Comparison of ENCODE assay signal across 1 cellular context in the genomic region with DNA sequence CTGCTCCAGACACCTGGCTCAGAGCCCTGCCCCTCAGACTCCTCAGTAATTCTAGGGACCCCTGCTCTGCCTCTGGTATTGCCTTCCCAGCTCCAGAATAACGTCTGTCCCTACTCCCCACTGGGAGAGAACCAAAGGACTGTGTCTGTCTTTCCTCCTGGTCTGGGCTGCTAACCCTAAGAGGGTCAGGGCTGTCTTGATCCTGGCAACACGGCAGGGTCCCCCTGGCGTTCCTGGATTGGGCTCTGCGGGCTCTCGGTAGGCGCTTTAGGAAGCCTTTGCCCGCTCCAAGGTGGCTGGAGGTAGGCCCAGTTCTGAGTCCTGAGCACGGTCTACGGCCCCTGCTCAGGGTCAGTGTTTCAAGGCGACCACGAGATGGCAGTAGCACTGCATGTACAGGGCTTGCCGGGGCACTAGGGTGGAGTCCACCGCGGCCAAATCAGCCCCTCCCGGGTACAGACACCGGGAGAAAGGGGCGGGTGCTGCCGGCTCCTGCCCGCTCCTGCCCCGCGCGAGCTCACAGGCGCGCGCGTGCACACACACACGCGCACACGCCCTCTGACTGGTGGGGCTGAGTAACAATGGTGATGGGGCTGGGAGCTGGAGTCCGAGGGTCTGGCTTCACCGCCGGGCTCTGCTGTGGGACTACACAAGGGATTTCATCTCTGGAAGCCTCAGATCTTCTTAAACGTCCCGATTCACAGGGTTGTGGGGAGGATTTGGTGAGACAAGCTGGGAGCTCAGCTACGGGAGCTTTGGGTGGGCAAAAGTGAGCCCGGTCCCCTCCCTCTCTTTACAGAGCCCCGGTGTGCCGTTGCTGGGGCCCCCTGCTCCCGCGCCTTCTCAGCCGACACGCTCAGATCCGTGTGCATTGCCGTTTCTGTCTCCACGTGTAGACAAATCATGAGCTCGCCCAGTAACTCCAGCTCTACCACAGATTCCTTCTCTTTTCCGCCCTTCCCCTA.
TF ChIP-seq lines count a peak whose summit lies in the region.

No MANE protein-coding gene starts in this region.

TF ChIP-seq in HepG2, 621 proteins besides CTCF, POLR2A, EP300 and RAD21 (continued from another document and continues in another):
- TF ChIP-seq, protein P1, sequence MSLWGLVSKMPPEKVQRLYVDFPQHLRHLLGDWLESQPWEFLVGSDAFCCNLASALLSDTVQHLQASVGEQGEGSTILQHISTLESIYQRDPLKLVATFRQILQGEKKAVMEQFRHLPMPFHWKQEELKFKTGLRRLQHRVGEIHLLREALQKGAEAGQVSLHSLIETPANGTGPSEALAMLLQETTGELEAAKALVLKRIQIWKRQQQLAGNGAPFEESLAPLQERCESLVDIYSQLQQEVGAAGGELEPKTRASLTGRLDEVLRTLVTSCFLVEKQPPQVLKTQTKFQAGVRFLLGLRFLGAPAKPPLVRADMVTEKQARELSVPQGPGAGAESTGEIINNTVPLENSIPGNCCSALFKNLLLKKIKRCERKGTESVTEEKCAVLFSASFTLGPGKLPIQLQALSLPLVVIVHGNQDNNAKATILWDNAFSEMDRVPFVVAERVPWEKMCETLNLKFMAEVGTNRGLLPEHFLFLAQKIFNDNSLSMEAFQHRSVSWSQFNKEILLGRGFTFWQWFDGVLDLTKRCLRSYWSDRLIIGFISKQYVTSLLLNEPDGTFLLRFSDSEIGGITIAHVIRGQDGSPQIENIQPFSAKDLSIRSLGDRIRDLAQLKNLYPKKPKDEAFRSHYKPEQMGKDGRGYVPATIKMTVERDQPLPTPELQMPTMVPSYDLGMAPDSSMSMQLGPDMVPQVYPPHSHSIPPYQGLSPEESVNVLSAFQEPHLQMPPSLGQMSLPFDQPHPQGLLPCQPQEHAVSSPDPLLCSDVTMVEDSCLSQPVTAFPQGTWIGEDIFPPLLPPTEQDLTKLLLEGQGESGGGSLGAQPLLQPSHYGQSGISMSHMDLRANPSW (CRISPR knock-in tag; IDR thresholded peaks at IDR 0.05; ENCODE audit: borderline replicate concordance), result no peak
- TF ChIP-seq TAF1 (CRISPR knock-in tag; IDR thresholded peaks at IDR 0.05) (peak; percentile 42; the same call in 1 of the 2 replicates), ZNF766 (CRISPR knock-in tag; IDR thresholded peaks at IDR 0.05; ENCODE audit: borderline replicate concordance) (0 out of 2 replicates have a peak, but pooled peaks have one; percentile 12), NRL (CRISPR knock-in tag; IDR thresholded peaks at IDR 0.05; ENCODE audit: borderline replicate concordance) (peak; percentile 52; the same call in 1 of the 2 replicates), GZF1 (CRISPR knock-in tag; IDR thresholded peaks at IDR 0.05) (no peak), KDM5B (CRISPR knock-in tag; IDR thresholded peaks at IDR 0.05; ENCODE audit: borderline replicate concordance) (peak; percentile 36; the same call in 1 of the 2 replicates), SOX5 (CRISPR knock-in tag; IDR thresholded peaks at IDR 0.05; ENCODE audit: borderline replicate concordance) (peak; percentile 65), ZNF598 (CRISPR knock-in tag; IDR thresholded peaks at IDR 0.05; ENCODE audit: borderline replicate concordance) (peak; percentile 52; the same call in 1 of the 2 replicates), MZF1 (CRISPR knock-in tag; IDR thresholded peaks at IDR 0.05; ENCODE audit: borderline replicate concordance) (no peak), ZNF235 (CRISPR knock-in tag; IDR thresholded peaks at IDR 0.05; ENCODE audit: borderline replicate concordance) (no peak), ZNF709 (CRISPR knock-in tag; IDR thresholded peaks at IDR 0.05) (no peak), MAFF (IDR thresholded peaks at IDR 0.05; ENCODE audit: low read depth, low read length) (no peak), KLF15 (CRISPR knock-in tag; IDR thresholded peaks at IDR 0.05; ENCODE audit: borderline replicate concordance) (no peak), ZNF101 (CRISPR knock-in tag; IDR thresholded peaks at IDR 0.05; ENCODE audit: borderline replicate concordance, low read depth) (no peak), ZBTB3 (CRISPR knock-in tag; IDR thresholded peaks at IDR 0.05; ENCODE audit: borderline replicate concordance, low read depth) (no peak), SMC3 (IDR thresholded peaks at IDR 0.05; ENCODE audit: low read length) (peak; percentile 69), ZNF12 (CRISPR knock-in tag; IDR thresholded peaks at IDR 0.05) (no peak), HMGA1 (CRISPR knock-in tag; conservative IDR thresholded peaks at IDR 0.05) (no peak), ZNF546 (CRISPR knock-in tag; conservative IDR thresholded peaks at IDR 0.05) (peak; percentile 39; the same call in 1 of the 2 replicates), LCORL (IDR thresholded peaks at IDR 0.05) (no peak), LCORL (CRISPR knock-in tag; IDR thresholded peaks at IDR 0.05) (peak; percentile 88; the same call in 1 of the 2 replicates), NPAS2 (CRISPR knock-in tag; IDR thresholded peaks at IDR 0.05; ENCODE audit: borderline replicate concordance) (no peak), SPEN (CRISPR knock-in tag; IDR thresholded peaks at IDR 0.05; ENCODE audit: low read depth) (no peak; the same call in 1 of the 2 replicates), SKI (IDR thresholded peaks at IDR 0.05; ENCODE audit: partially characterized antibody) (peak; percentile 42), RELA (CRISPR knock-in tag; IDR thresholded peaks at IDR 0.05) (0 out of 2 replicates have a peak, but pooled peaks have one; percentile 56), PRPF4 (IDR thresholded peaks at IDR 0.05; ENCODE audit: low read depth, low read length, poor library complexity, severe bottlenecking) (no peak), TBP (CRISPR knock-in tag; IDR thresholded peaks at IDR 0.05) (no peak), KLF11 (CRISPR knock-in tag; IDR thresholded peaks at IDR 0.05) (0 out of 2 replicates have a peak, but pooled peaks have one; percentile 59), ZNF207 (IDR thresholded peaks at IDR 0.05; ENCODE audit: borderline replicate concordance) (no peak), YY1 (IDR thresholded peaks at IDR 0.05; ENCODE audit: insufficient read depth, insufficient replicate concordance, low read depth, low read length) (no peak), POLR2G (IDR thresholded peaks at IDR 0.05; ENCODE audit: low read depth, low read length) (peak; percentile 65), SIX4 (CRISPR knock-in tag; IDR thresholded peaks at IDR 0.05) (peak; percentile 51; the same call in 1 of the 2 replicates), NFIC (IDR thresholded peaks at IDR 0.05; ENCODE audit: low read length) (no peak), ADNP (CRISPR knock-in tag; IDR thresholded peaks at IDR 0.05) (no peak), SALL1 (CRISPR knock-in tag; IDR thresholded peaks at IDR 0.05) (peak; percentile 63), ZNF451 (CRISPR knock-in tag; IDR thresholded peaks at IDR 0.05) (peak; percentile 53; the same call in 1 of the 2 replicates), PHF20 (CRISPR knock-in tag; IDR thresholded peaks at IDR 0.05) (no peak)
- TF ChIP-seq, protein P2, sequence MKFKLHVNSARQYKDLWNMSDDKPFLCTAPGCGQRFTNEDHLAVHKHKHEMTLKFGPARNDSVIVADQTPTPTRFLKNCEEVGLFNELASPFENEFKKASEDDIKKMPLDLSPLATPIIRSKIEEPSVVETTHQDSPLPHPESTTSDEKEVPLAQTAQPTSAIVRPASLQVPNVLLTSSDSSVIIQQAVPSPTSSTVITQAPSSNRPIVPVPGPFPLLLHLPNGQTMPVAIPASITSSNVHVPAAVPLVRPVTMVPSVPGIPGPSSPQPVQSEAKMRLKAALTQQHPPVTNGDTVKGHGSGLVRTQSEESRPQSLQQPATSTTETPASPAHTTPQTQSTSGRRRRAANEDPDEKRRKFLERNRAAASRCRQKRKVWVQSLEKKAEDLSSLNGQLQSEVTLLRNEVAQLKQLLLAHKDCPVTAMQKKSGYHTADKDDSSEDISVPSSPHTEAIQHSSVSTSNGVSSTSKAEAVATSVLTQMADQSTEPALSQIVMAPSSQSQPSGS (CRISPR knock-in tag; IDR thresholded peaks at IDR 0.05), result peak; percentile 69
- TF ChIP-seq, protein P3, sequence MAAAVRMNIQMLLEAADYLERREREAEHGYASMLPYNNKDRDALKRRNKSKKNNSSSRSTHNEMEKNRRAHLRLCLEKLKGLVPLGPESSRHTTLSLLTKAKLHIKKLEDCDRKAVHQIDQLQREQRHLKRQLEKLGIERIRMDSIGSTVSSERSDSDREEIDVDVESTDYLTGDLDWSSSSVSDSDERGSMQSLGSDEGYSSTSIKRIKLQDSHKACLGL (CRISPR knock-in tag; IDR thresholded peaks at IDR 0.05), result 0 out of 2 replicates have a peak, but pooled peaks have one; percentile 42
- TF ChIP-seq, protein P4, sequence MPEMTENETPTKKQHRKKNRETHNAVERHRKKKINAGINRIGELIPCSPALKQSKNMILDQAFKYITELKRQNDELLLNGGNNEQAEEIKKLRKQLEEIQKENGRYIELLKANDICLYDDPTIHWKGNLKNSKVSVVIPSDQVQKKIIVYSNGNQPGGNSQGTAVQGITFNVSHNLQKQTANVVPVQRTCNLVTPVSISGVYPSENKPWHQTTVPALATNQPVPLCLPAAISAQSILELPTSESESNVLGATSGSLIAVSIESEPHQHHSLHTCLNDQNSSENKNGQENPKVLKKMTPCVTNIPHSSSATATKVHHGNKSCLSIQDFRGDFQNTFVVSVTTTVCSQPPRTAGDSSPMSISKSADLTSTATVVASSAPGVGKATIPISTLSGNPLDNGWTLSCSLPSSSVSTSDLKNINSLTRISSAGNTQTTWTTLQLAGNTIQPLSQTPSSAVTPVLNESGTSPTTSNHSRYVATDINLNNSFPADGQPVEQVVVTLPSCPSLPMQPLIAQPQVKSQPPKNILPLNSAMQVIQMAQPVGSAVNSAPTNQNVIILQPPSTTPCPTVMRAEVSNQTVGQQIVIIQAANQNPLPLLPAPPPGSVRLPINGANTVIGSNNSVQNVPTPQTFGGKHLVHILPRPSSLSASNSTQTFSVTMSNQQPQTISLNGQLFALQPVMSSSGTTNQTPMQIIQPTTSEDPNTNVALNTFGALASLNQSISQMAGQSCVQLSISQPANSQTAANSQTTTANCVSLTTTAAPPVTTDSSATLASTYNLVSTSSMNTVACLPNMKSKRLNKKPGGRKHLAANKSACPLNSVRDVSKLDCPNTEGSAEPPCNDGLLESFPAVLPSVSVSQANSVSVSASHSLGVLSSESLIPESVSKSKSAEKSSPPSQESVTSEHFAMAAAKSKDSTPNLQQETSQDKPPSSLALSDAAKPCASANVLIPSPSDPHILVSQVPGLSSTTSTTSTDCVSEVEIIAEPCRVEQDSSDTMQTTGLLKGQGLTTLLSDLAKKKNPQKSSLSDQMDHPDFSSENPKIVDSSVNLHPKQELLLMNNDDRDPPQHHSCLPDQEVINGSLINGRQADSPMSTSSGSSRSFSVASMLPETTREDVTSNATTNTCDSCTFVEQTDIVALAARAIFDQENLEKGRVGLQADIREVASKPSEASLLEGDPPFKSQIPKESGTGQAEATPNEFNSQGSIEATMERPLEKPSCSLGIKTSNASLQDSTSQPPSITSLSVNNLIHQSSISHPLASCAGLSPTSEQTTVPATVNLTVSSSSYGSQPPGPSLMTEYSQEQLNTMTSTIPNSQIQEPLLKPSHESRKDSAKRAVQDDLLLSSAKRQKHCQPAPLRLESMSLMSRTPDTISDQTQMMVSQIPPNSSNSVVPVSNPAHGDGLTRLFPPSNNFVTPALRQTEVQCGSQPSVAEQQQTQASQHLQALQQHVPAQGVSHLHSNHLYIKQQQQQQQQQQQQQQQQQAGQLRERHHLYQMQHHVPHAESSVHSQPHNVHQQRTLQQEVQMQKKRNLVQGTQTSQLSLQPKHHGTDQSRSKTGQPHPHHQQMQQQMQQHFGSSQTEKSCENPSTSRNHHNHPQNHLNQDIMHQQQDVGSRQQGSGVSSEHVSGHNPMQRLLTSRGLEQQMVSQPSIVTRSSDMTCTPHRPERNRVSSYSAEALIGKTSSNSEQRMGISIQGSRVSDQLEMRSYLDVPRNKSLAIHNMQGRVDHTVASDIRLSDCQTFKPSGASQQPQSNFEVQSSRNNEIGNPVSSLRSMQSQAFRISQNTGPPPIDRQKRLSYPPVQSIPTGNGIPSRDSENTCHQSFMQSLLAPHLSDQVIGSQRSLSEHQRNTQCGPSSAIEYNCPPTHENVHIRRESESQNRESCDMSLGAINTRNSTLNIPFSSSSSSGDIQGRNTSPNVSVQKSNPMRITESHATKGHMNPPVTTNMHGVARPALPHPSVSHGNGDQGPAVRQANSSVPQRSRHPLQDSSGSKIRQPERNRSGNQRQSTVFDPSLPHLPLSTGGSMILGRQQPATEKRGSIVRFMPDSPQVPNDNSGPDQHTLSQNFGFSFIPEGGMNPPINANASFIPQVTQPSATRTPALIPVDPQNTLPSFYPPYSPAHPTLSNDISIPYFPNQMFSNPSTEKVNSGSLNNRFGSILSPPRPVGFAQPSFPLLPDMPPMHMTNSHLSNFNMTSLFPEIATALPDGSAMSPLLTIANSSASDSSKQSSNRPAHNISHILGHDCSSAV (CRISPR knock-in tag; IDR thresholded peaks at IDR 0.05; ENCODE audit: borderline replicate concordance), result no peak
- TF ChIP-seq, protein P5, sequence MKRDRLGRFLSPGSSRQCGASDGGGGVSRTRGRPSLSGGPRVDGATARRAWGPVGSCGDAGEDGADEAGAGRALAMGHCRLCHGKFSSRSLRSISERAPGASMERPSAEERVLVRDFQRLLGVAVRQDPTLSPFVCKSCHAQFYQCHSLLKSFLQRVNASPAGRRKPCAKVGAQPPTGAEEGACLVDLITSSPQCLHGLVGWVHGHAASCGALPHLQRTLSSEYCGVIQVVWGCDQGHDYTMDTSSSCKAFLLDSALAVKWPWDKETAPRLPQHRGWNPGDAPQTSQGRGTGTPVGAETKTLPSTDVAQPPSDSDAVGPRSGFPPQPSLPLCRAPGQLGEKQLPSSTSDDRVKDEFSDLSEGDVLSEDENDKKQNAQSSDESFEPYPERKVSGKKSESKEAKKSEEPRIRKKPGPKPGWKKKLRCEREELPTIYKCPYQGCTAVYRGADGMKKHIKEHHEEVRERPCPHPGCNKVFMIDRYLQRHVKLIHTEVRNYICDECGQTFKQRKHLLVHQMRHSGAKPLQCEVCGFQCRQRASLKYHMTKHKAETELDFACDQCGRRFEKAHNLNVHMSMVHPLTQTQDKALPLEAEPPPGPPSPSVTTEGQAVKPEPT (CRISPR knock-in tag; IDR thresholded peaks at IDR 0.05; ENCODE audit: low read depth), result peak; percentile 57; the same call in 1 of the 2 replicates
- TF ChIP-seq, protein P6, sequence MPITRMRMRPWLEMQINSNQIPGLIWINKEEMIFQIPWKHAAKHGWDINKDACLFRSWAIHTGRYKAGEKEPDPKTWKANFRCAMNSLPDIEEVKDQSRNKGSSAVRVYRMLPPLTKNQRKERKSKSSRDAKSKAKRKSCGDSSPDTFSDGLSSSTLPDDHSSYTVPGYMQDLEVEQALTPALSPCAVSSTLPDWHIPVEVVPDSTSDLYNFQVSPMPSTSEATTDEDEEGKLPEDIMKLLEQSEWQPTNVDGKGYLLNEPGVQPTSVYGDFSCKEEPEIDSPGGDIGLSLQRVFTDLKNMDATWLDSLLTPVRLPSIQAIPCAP (CRISPR knock-in tag; IDR thresholded peaks at IDR 0.05; ENCODE audit: low read depth), result no peak
- TF ChIP-seq, protein P7, sequence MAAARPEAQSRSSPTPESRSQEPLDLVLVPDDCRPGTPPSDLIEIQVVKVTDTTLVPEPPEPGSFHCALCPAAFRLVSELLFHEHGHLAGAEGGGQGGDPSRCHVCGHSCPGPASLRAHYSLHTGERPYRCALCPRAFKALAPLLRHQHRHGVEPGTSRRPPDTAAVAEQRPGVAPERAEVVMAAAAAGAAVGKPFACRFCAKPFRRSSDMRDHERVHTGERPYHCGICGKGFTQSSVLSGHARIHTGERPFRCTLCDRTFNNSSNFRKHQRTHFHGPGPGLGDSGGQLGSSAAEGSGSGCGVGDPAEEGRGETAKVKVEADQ (CRISPR knock-in tag; IDR thresholded peaks at IDR 0.05; ENCODE audit: borderline replicate concordance), result no peak
- TF ChIP-seq, protein P8, sequence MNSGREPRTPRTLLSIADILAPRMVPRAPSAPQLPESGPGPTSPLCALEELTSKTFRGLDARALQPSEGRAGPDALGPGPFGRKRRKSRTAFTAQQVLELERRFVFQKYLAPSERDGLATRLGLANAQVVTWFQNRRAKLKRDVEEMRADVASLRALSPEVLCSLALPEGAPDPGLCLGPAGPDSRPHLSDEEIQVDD (CRISPR knock-in tag; IDR thresholded peaks at IDR 0.05; ENCODE audit: borderline replicate concordance), result no peak
